33 cellular contexts compared by ENCODE assay signal in the genomic region with DNA sequence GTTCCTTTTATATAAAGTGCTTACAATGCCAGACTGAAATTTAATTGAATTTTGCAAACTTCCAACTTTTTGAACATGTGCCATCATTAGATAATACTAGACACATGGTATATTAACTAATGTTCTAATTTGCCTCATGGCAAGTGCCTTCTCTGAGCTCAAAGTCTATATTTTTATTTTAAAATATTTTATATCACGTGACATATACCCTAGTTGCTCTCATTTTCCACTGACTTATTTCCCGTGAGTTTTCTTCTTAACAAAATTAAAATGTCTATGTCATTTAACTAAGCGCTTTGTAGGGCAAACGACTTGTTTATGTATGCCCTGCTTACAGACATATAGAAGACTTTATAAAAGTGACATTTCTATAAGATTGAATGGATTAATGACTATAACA.
"Had no signal": no experiment of that assay in that cellular context is flagged by ENCODE, and none has a peak within 500 bp of the region (broad histone marks: within the 10 kb centered on the region; RNA-seq: fewer than 3 reads in every experiment).

No MANE protein-coding gene starts in this region.

- H3K27me3 ChIP-seq: neutrophil, ovary, spleen, suprapubic skin, testis, tibial artery, transverse colon, upper lobe of right lung, uterus had no signal

- H3K9ac ChIP-seq: parathyroid adenoma had no signal

- DNase-seq: naive thymus-derived CD8-positive, alpha-beta T cell; nephron progenitor cell; nucleus accumbens; ovary; posterior cingulate gyrus; psoas muscle; right cardiac atrium; spleen; stimulated activated CD4-positive, alpha-beta T cell treated with anti-CD3 and anti-CD28 coated beads, Interleukin-12 subunit alpha, Interleukin-12 subunit beta, amount 100 ng/mL, for 4 hours; stimulated activated CD4-positive, alpha-beta T cell treated with anti-CD3 and anti-CD28 coated beads, Interleukin-1b, Interleukin-23, amount 100 ng/mL, for 48 hours; stimulated activated CD4-positive, alpha-beta T cell treated with anti-CD3 and anti-CD28 coated beads, Interleukin-4, amount 100 ng/mL, for 1 hour; stimulated activated CD4-positive, alpha-beta T cell treated with anti-CD3 and anti-CD28 coated beads, Interleukin-4, amount 100 ng/mL, for 4 hours; stimulated activated CD8-positive, alpha-beta memory T cell treated with anti-CD3 and anti-CD28 coated beads, Interleukin-4, amount 100 ng/mL, for 48 hours; stimulated activated naive CD4-positive, alpha-beta T cell; stimulated activated naive CD8-positive, alpha-beta T cell treated with anti-CD3 and anti-CD28 coated beads, Interleukin-15, amount 100 ng/mL, for 72 hours; stimulated activated naive CD8-positive, alpha-beta T cell treated with anti-CD3 and anti-CD28 coated beads, Interleukin-15, Interleukin-2, amounts not matched to agents 100 U/mL and 50 U/mL, for 24 hours; substantia nigra; testis; tibial artery; transverse colon; upper lobe of right lung; uterus had no signal

- H3K4me3 Mint-ChIP-seq: naive thymus-derived CD8-positive, alpha-beta T cell; natural killer cell treated with Interleukin-12 subunit alpha and Interleukin-12 subunit beta and Interleukin-15 and Interleukin-18, amount 100 ng/mL, for 72 hours; nephron progenitor cell; neural crest cell; stimulated activated memory B cell treated with anti-CD40 and anti-IgM and Interleukin-4, amounts not matched to agents 10 μg/mL and 1 μg/mL and 100 μg/mL, for 72 hours; stimulated activated naive CD8-positive, alpha-beta T cell treated with anti-CD3 and anti-CD28 coated beads, Interleukin-15, amount 100 ng/mL, for 72 hours; type B pancreatic cell had no signal

- H3K4me1 ChIP-seq: parathyroid adenoma, psoas muscle, spleen, suprapubic skin, testis, tibial artery, transverse colon, upper lobe of right lung, uterus had no signal

- ATAC-seq: naive thymus-derived CD8-positive, alpha-beta T cell; natural killer cell treated with Interleukin-12 subunit alpha and Interleukin-12 subunit beta and Interleukin-15 and Interleukin-18, amount 100 ng/mL, for 72 hours; psoas muscle; right cardiac atrium; sciatic nerve; stimulated activated memory B cell treated with anti-CD40 and anti-IgM and Interleukin-4, amounts not matched to agents 10 μg/mL and 1 μg/mL and 100 μg/mL, for 72 hours; stimulated activated naive CD8-positive, alpha-beta T cell treated with anti-CD3 and anti-CD28 coated beads, Interleukin-15, amount 100 ng/mL, for 72 hours; stimulated activated naive CD8-positive, alpha-beta T cell treated with anti-CD3 and anti-CD28 coated beads, Interleukin-15, Interleukin-2, amounts not matched to agents 100 U/mL and 50 U/mL, for 24 hours; upper lobe of right lung had no signal

- H3K36me3 ChIP-seq: neutrophil, ovary, spleen, suprapubic skin, tibial artery, transverse colon, upper lobe of right lung, uterus had no signal

- H3K9me3 ChIP-seq: neutrophil, ovary, psoas muscle, spleen, suprapubic skin, testis, tibial artery, transverse colon, upper lobe of right lung, uterus had no signal

- H3K27me3 Mint-ChIP-seq: naive thymus-derived CD8-positive, alpha-beta T cell; natural killer cell treated with Interleukin-12 subunit alpha and Interleukin-12 subunit beta and Interleukin-15 and Interleukin-18, amount 100 ng/mL, for 72 hours; progenitor cell of endocrine pancreas; stimulated activated memory B cell treated with anti-CD40 and anti-IgM and Interleukin-4, amounts not matched to agents 10 μg/mL and 1 μg/mL and 100 μg/mL, for 72 hours; stimulated activated naive CD8-positive, alpha-beta T cell treated with anti-CD3 and anti-CD28 coated beads, Interleukin-15, amount 100 ng/mL, for 72 hours; type B pancreatic cell had no signal

- H3K36me3 Mint-ChIP-seq: naive thymus-derived CD8-positive, alpha-beta T cell; natural killer cell treated with Interleukin-12 subunit alpha and Interleukin-12 subunit beta and Interleukin-15 and Interleukin-18, amount 100 ng/mL, for 72 hours; stimulated activated memory B cell treated with anti-CD40 and anti-IgM and Interleukin-4, amounts not matched to agents 10 μg/mL and 1 μg/mL and 100 μg/mL, for 72 hours; type B pancreatic cell had no signal

- H3K4me1 Mint-ChIP-seq: naive thymus-derived CD8-positive, alpha-beta T cell; neural crest cell; stimulated activated memory B cell treated with anti-CD40 and anti-IgM and Interleukin-4, amounts not matched to agents 10 μg/mL and 1 μg/mL and 100 μg/mL, for 72 hours; stimulated activated naive CD8-positive, alpha-beta T cell treated with anti-CD3 and anti-CD28 coated beads, Interleukin-15, amount 100 ng/mL, for 72 hours had no signal

- H3K4me3 ChIP-seq: ovary, psoas muscle, skin epidermis, smooth muscle cell, spleen, suprapubic skin, testis, tibial artery, transverse colon, upper lobe of right lung, uterus had no signal

- H3K27ac ChIP-seq: neutrophil, ovary, parathyroid adenoma, psoas muscle, skin epidermis, spleen, suprapubic skin, testis, tibial artery, transverse colon, upper lobe of right lung, uterus had no signal

- H3K79me2 ChIP-seq: parathyroid adenoma had no signal

- H2AFZ ChIP-seq: parathyroid adenoma had no signal

- H3K4me2 ChIP-seq: smooth muscle cell had no signal

- H3K27ac Mint-ChIP-seq: naive thymus-derived CD8-positive, alpha-beta T cell; natural killer cell treated with Interleukin-12 subunit alpha and Interleukin-12 subunit beta and Interleukin-15 and Interleukin-18, amount 100 ng/mL, for 72 hours; nephron progenitor cell; progenitor cell of endocrine pancreas; stimulated activated memory B cell treated with anti-CD40 and anti-IgM and Interleukin-4, amounts not matched to agents 10 μg/mL and 1 μg/mL and 100 μg/mL, for 72 hours; stimulated activated naive CD8-positive, alpha-beta T cell treated with anti-CD3 and anti-CD28 coated beads, Interleukin-15, amount 100 ng/mL, for 72 hours; type B pancreatic cell had no signal

- H3K9me3 Mint-ChIP-seq: nephron progenitor cell; neural crest cell; stimulated activated memory B cell treated with anti-CD40 and anti-IgM and Interleukin-4, amounts not matched to agents 10 μg/mL and 1 μg/mL and 100 μg/mL, for 72 hours had no signal
